ENCODE assay signal across 9 cellular contexts in genomic region chr22:22942511-22943329, GRCh38. TPM values are rescaled to one million over a fixed set of nuclear protein-coding genes. Genes with fewer than 3 reads are reported as not detected.
DNase-seq lines count a peak whose midpoint lies in the region; ATAC-seq, FAIRE-seq and TF ChIP-seq lines count a peak whose summit lies in the region.
"Had no signal": no experiment of that assay in that cellular context is flagged by ENCODE, and none has a peak within 500 bp of the region (broad histone marks: within the 10 kb centered on the region; RNA-seq: fewer than 3 reads in every experiment).

No MANE protein-coding gene starts in this region.

- no peak overlapping the region for H3K27ac Mint-ChIP-seq in activated naive CD4-positive, alpha-beta T cell treated with anti-CD3 and anti-CD28 coated beads, Interleukin-2, amount 10 ng/mL, durations not matched to agents 7 days and 5 days

- no peak overlapping the region for H3K4me3 Mint-ChIP-seq in activated naive CD4-positive, alpha-beta T cell treated with anti-CD3 and anti-CD28 coated beads, Interleukin-2, amount 10 ng/mL, durations not matched to agents 7 days and 5 days

- H3K9me3 Mint-ChIP-seq in activated naive CD4-positive, alpha-beta T cell treated with anti-CD3 and anti-CD28 coated beads, Interleukin-2, amount 10 ng/mL, durations not matched to agents 7 days and 5 days, result no peaks in the 10 kb centered on the region

- H3K27me3 Mint-ChIP-seq in activated naive CD4-positive, alpha-beta T cell treated with anti-CD3 and anti-CD28 coated beads, Interleukin-2, amount 10 ng/mL, durations not matched to agents 7 days and 5 days, result peaks cover 67% of the 10 kb centered on the region

- intact Hi-C loops in left cardiac atrium (cut with DNase I) (loop anchor here in 1 of 2 donors (10.0 kb wide), 1 partner anchor 88 kb away; no protein-coding TSS in a partner anchor), sigmoid colon (cut with DNase I) (no loop called here)

- H3K27ac ChIP-seq in sigmoid colon, result no peak overlapping the region

- 52 to 57% methylated on average over 12 of the region's 12 CpGs for WGBS in sigmoid colon, 2 donors

- no peaks in the 10 kb centered on the region for H3K27me3 ChIP-seq in sigmoid colon

- FAIRE-seq in D721Med (lab: Jason Lieb, UNC), result no peak

- TF ChIP-seq EP300 in Ishikawa (IDR thresholded peaks at IDR 0.05; ENCODE audit: borderline replicate concordance), result no peak
- no peak for TF ChIP-seq EP300 in sigmoid colon (IDR thresholded peaks at IDR 0.05)

- H3K4me1 ChIP-seq in sigmoid colon, result no peaks in the 10 kb centered on the region

- CTCF ChIA-PET in activated naive CD4-positive, alpha-beta T cell treated with anti-CD3 and anti-CD28 coated beads, Interleukin-2, amount 10 ng/mL, durations not matched to agents 7 days and 5 days (lab: Charles Lee), result interaction anchor here (0.6 to 5.2 kb wide), 17 partner anchors 8 to 154 kb away, joined by 3 to 28 read pairs (median 4); no protein-coding TSS in a partner anchor

- H3K36me3 Mint-ChIP-seq in activated naive CD4-positive, alpha-beta T cell treated with anti-CD3 and anti-CD28 coated beads, Interleukin-2, amount 10 ng/mL, durations not matched to agents 7 days and 5 days, result no peaks in the 10 kb centered on the region

- peak; percentile 63 for TF ChIP-seq RAD21 in Ishikawa (IDR thresholded peaks at IDR 0.05; ENCODE audit: low read depth)

- TF ChIP-seq CTCF in D721Med (IDR thresholded peaks at IDR 0.05; ENCODE audit: insufficient read depth, missing control alignments) (peak; percentile 58), sigmoid colon (IDR thresholded peaks at IDR 0.05) (peak in 3 of 4 experiments; percentile 24 to 33 (median 33))

- no peak overlapping the region for H3K4me3 ChIP-seq in sigmoid colon

- peaks cover 2% of the 10 kb centered on the region for H3K4me1 Mint-ChIP-seq in activated naive CD4-positive, alpha-beta T cell treated with anti-CD3 and anti-CD28 coated beads, Interleukin-2, amount 10 ng/mL, durations not matched to agents 7 days and 5 days

- no peaks in the 10 kb centered on the region for H3K36me3 ChIP-seq in sigmoid colon

- DNase-seq in D721Med (ENCODE audit: insufficient read length, low spot score) (no peak), SK-N-DZ (ENCODE audit: low spot score) (peak; percentile 51), left cardiac atrium (peak; percentile 66), sigmoid colon (peak; percentile 61), amniotic stem cell (lab: John Stamatoyannopoulos, UW) (no peak)
- peak; percentile 89 for DNase-seq in activated naive CD4-positive, alpha-beta T cell treated with anti-CD3 and anti-CD28 coated beads, Interleukin-2, amount 10 ng/mL, durations not matched to agents 7 days and 5 days

- TF ChIP-seq POLR2A in sigmoid colon (IDR thresholded peaks at IDR 0.05), result no peak

- no peaks in the 10 kb centered on the region for H3K9me3 ChIP-seq in sigmoid colon

- ATAC-seq in left cardiac atrium (peak in 1 of 2 donors; percentile 57), HG02623 (IDR thresholded peaks at IDR 0.05; ENCODE audit: unreplicated experiment) (no peak)

TF ChIP-seq in Ishikawa, 13 proteins besides CTCF, POLR2A, EP300 and RAD21:
- TF ChIP-seq TEAD4 (IDR thresholded peaks at IDR 0.05) (no peak), MAX (IDR thresholded peaks at IDR 0.05) (no peak), CREB1 (IDR thresholded peaks at IDR 0.05; ENCODE audit: low read depth) (no peak), YY1 (IDR thresholded peaks at IDR 0.05; ENCODE audit: low read depth) (no peak), NFIC (IDR thresholded peaks at IDR 0.05) (no peak), CEBPB (IDR thresholded peaks at IDR 0.05) (no peak), REST (IDR thresholded peaks at IDR 0.05; ENCODE audit: low read depth) (no peak), ZBTB7A (IDR thresholded peaks at IDR 0.05; ENCODE audit: low read depth) (no peak), USF1 (IDR thresholded peaks at IDR 0.05) (no peak), TAF1 (IDR thresholded peaks at IDR 0.05; ENCODE audit: low read depth) (no peak), FOXM1 (IDR thresholded peaks at IDR 0.05; ENCODE audit: borderline replicate concordance, low read depth) (no peak), TCF12 (IDR thresholded peaks at IDR 0.05; ENCODE audit: low read depth) (no peak)

RNA-seq across cellular contexts. Expression of gene IGLL5, which starts 55.1 kb away (rescaled TPM):
- polyA plus RNA-seq in SK-N-DZ (2014; cell fraction: cytosol; rRNA removed), result not detected in 2 replicates
- not detected in 2 replicates for polyA plus RNA-seq in SK-N-DZ (2014; cell fraction: nucleus; rRNA removed)
- total RNA-seq in left cardiac atrium, result under 1 TPM; 0.58 to 0.77 TPM
- under 1 TPM in 1 of 4 donors, not detected in 3; 0.99 TPM for total RNA-seq in sigmoid colon
- polyA plus RNA-seq in sigmoid colon, result 10 to 100 TPM; 10.2 to 39.6 (median 18.3) TPM
- total RNA-seq: activated CD8-positive, alpha-beta memory T cell treated with anti-CD3 and anti-CD28 coated beads for 36 hours had no signal

Comparison
In these comparisons a context has a peak if more than half of its experiments do, and no peak if none do; other contexts are left out.
1. DNase-seq: peak in SK-N-DZ (single experiment), activated naive CD4-positive, alpha-beta T cell treated with anti-CD3 and anti-CD28 coated beads, Interleukin-2, amount 10 ng/mL, durations not matched to agents 7 days and 5 days (single experiment), left cardiac atrium (single experiment) and sigmoid colon (single experiment); none in D721Med (single experiment) and amniotic stem cell (single experiment).